Comparison of ENCODE assay signal across 25 cellular contexts in genomic region chr1:29356663-29357062, GRCh38.
DNase-seq lines count a peak whose midpoint lies in the region; ATAC-seq, FAIRE-seq and TF ChIP-seq lines count a peak whose summit lies in the region.
"Had no signal": no experiment of that assay in that cellular context is flagged by ENCODE, and none has a peak within 500 bp of the region (broad histone marks: within the 10 kb centered on the region; RNA-seq: fewer than 3 reads in every experiment).

No MANE protein-coding gene starts in this region.

- no peak overlapping the region for H2BK120ac ChIP-seq in H1 (replicated peaks; ENCODE audit: low read depth, low read length)

- no peak for TF ChIP-seq EP300 in H1 (IDR thresholded peaks at IDR 0.05; ENCODE audit: borderline replicate concordance in 1 of 2, low read depth in 2 of 2, low read length in 2 of 2)

- no peaks in the 10 kb centered on the region for H3K36me3 ChIP-seq in H1 (ENCODE audit: control insufficient read depth in 2 of 4, insufficient read depth in 4 of 4, low read length in 3 of 4)
- H3K36me3 ChIP-seq in testis (ENCODE audit: low read depth, missing control alignments) = no peaks in the 10 kb centered on the region
- H3K36me3 ChIP-seq in CD8-positive, alpha-beta T cell (ENCODE audit: insufficient read depth, low read length) = no peaks in the 10 kb centered on the region
- H3K36me3 ChIP-seq: cardiac muscle cell, sigmoid colon had no signal

- H2AK5ac ChIP-seq in H1 (ENCODE audit: low read depth, low read length) = no peak overlapping the region

- H3K18ac ChIP-seq in H1 (ENCODE audit: extremely low read depth, low read length) = no peak overlapping the region

- H3K9me3 Mint-ChIP-seq in activated CD4-positive, alpha-beta T cell treated with anti-CD3 and anti-CD28 coated beads for 36 hours (ENCODE audit: low read depth) = no peaks in the 10 kb centered on the region
- H3K9me3 Mint-ChIP-seq in CD8-positive, alpha-beta T cell = no peaks in the 10 kb centered on the region
- H3K9me3 Mint-ChIP-seq: activated CD4-positive, alpha-beta T cell treated with anti-CD3 and anti-CD28 coated beads, Interleukin-2, amount 10 ng/mL, durations not matched to agents 7 days and 5 days; activated naive CD4-positive, alpha-beta T cell treated with anti-CD3 and anti-CD28 coated beads, Interleukin-2, amount 50 U/mL, for 24 hours; T-helper 2 cell treated with Interferon-gamma antibody and Interleukin-4, amounts not matched to agents 5 μg/mL and 100 μg/mL, for 36 hours; type B pancreatic cell had no signal

- H4K91ac ChIP-seq in H1 (replicated peaks; ENCODE audit: insufficient read length, low read length) = no peak overlapping the region

- no peak overlapping the region for H3K14ac ChIP-seq in H1 (ENCODE audit: insufficient read length)

- CTCF ChIA-PET in activated CD4-positive, alpha-beta T cell treated with anti-CD3 and anti-CD28 coated beads for 36 hours (lab: Charles Lee) = no interaction called here
- CTCF ChIA-PET in H1 (lab: Charles Lee; ENCODE audit: partially characterized antibody) = interaction anchor here (0.7 to 2.2 kb wide), 9 partner anchors 11 to 436 kb away, joined by 3 to 10 read pairs (median 3); no protein-coding TSS in a partner anchor
- CTCF ChIA-PET in CD8-positive, alpha-beta T cell (lab: Charles Lee) = interaction anchor here (1.2 kb wide), 1 partner anchor 26 kb away, joined by 3 read pairs; no protein-coding TSS in a partner anchor

- no peak overlapping the region for H2AFZ ChIP-seq in H1 (ENCODE audit: low read length)

- no peak overlapping the region for H2BK15ac ChIP-seq in H1 (ENCODE audit: low read length)

- peaks cover 5% of the 10 kb centered on the region for H3K4me1 Mint-ChIP-seq in activated CD4-positive, alpha-beta T cell treated with anti-CD3 and anti-CD28 coated beads for 36 hours
- no peaks in the 10 kb centered on the region for H3K4me1 Mint-ChIP-seq in CD8-positive, alpha-beta T cell (ENCODE audit: low read depth)
- H3K4me1 Mint-ChIP-seq: activated naive CD4-positive, alpha-beta T cell treated with anti-CD3 and anti-CD28 coated beads, Interleukin-2, amount 50 U/mL, for 24 hours; B cell had no signal

- peak; percentile 58 for ATAC-seq in activated CD4-positive, alpha-beta T cell treated with anti-CD3 and anti-CD28 coated beads for 36 hours
- ATAC-seq in HG02678 (IDR thresholded peaks at IDR 0.05; ENCODE audit: unreplicated experiment) = no peak
- ATAC-seq in CD8-positive, alpha-beta T cell = no peak
- ATAC-seq: Right ventricle myocardium inferior had no signal

- H2BK12ac ChIP-seq in H1 (ENCODE audit: low read depth, low read length) = 0 out of 2 replicates have a peak overlapping the region, but pooled peaks have one; percentile 27

- no peak overlapping the region for H3K23ac ChIP-seq in H1 (ENCODE audit: insufficient read length)

- H3K4me3 ChIP-seq in H1 (ENCODE audit: extremely low read depth in 1 of 4, insufficient read depth in 2 of 4, low read depth in 3 of 4, low read length in 4 of 4) (no peak overlapping the region), testis (no peak overlapping the region)
- H3K4me3 ChIP-seq in CD8-positive, alpha-beta T cell (ENCODE audit: low read depth, low read length) = no peak overlapping the region
- H3K4me3 ChIP-seq: A549, cardiac muscle cell, lung, sigmoid colon had no signal

- no peak overlapping the region for H3K4ac ChIP-seq in H1 (replicated peaks; ENCODE audit: insufficient read length, low read depth, low read length)

- H3K56ac ChIP-seq in H1 (replicated peaks; ENCODE audit: insufficient read length, low read depth, low read length) = no peak overlapping the region

- no peak for TF ChIP-seq CTCF in H1 (IDR thresholded peaks at IDR 0.05; ENCODE audit: control extremely low read depth in 1 of 3, insufficient read depth in 1 of 3, low read depth in 1 of 3, low read length in 3 of 3)
- TF ChIP-seq CTCF in testis (IDR thresholded peaks at IDR 0.05) = no peak
- TF ChIP-seq CTCF in CD8-positive, alpha-beta T cell (IDR thresholded peaks at IDR 0.05) = no peak

- peaks cover 22% of the 10 kb centered on the region for H3K27me3 Mint-ChIP-seq in activated CD4-positive, alpha-beta T cell treated with anti-CD3 and anti-CD28 coated beads for 36 hours
- H3K27me3 Mint-ChIP-seq in CD8-positive, alpha-beta T cell (ENCODE audit: low read depth) = peaks cover 38% of the 10 kb centered on the region

- no peak overlapping the region for H3K27ac Mint-ChIP-seq in activated CD4-positive, alpha-beta T cell treated with anti-CD3 and anti-CD28 coated beads for 36 hours
- H3K27ac Mint-ChIP-seq in CD8-positive, alpha-beta T cell = no peak overlapping the region
- H3K27ac Mint-ChIP-seq: activated CD4-positive, alpha-beta T cell treated with anti-CD3 and anti-CD28 coated beads, Interleukin-2, amount 10 ng/mL, durations not matched to agents 7 days and 5 days; activated naive CD4-positive, alpha-beta T cell treated with anti-CD3 and anti-CD28 coated beads, Interleukin-2, amount 50 U/mL, for 24 hours; B cell; T-helper 2 cell treated with Interferon-gamma antibody and Interleukin-4, amounts not matched to agents 5 μg/mL and 100 μg/mL, for 36 hours; type B pancreatic cell had no signal

- no peak overlapping the region for H2BK20ac ChIP-seq in H1 (ENCODE audit: low read length)

- intact Hi-C loops in activated CD4-positive, alpha-beta T cell treated with anti-CD3 and anti-CD28 coated beads for 36 hours (cut with DNase I, micrococcal nuclease) = no loop called here
- intact Hi-C loops in testis (cut with DNase I; ENCODE audit: low total_unique reads) = no loop called here
- intact Hi-C loops in CD8-positive, alpha-beta T cell (cut with DNase I, micrococcal nuclease) = no loop called here

- no peaks in the 10 kb centered on the region for H3K23me2 ChIP-seq in H1 (ENCODE audit: low read depth, low read length)

- H3K79me1 ChIP-seq in H1 (ENCODE audit: low read depth, low read length) = no peaks in the 10 kb centered on the region

- H3K36me3 Mint-ChIP-seq in activated CD4-positive, alpha-beta T cell treated with anti-CD3 and anti-CD28 coated beads for 36 hours (ENCODE audit: low read depth) = no peaks in the 10 kb centered on the region
- no peaks in the 10 kb centered on the region for H3K36me3 Mint-ChIP-seq in CD8-positive, alpha-beta T cell
- H3K36me3 Mint-ChIP-seq: activated naive CD4-positive, alpha-beta T cell treated with anti-CD3 and anti-CD28 coated beads, Interleukin-2, amount 50 U/mL, for 24 hours; type B pancreatic cell had no signal

- no peaks in the 10 kb centered on the region for H3K79me2 ChIP-seq in H1 (ENCODE audit: control insufficient read depth in 1 of 2, insufficient read depth in 2 of 2, low read length in 2 of 2)

- no peak overlapping the region for H2BK5ac ChIP-seq in H1 (ENCODE audit: low read depth, low read length)

- H3K27ac ChIP-seq in H1 (ENCODE audit: low read depth, low read length) (no peak overlapping the region), testis (no peak overlapping the region)
- H3K27ac ChIP-seq in CD8-positive, alpha-beta T cell (ENCODE audit: low read depth, low read length) = no peak overlapping the region
- H3K27ac ChIP-seq: A549, cardiac muscle cell, sigmoid colon, VCaP had no signal

- POLR2A ChIA-PET in activated CD4-positive, alpha-beta T cell treated with anti-CD3 and anti-CD28 coated beads for 36 hours (lab: Charles Lee) = no interaction called here
- POLR2A ChIA-PET in H1 (lab: Charles Lee; ENCODE audit: partially characterized antibody) = no interaction called here
- POLR2A ChIA-PET in CD8-positive, alpha-beta T cell (lab: Charles Lee) = no interaction called here

- no peak overlapping the region for H4K5ac ChIP-seq in H1 (ENCODE audit: insufficient read length, low read depth, low read length)

- H4K20me1 ChIP-seq in H1 (replicated peaks in 1 of 2; ENCODE audit: control insufficient read depth in 1 of 2, insufficient read depth in 2 of 2, low read length in 2 of 2) = no peaks in the 10 kb centered on the region

- WGBS in H1 (ENCODE audit: extremely low coverage in 1 of 2, insufficient coverage in 1 of 2, insufficient read length in 1 of 2, insufficient replicate concordance in 2 of 2, low coverage in 1 of 2, low lambda C conversion rate in 2 of 2, missing lambda C conversion rate in 1 of 2), 2 experiments = 60% methylated on average over 14 of the region's 14 CpGs; no CpG with 5 or more reads in 1 of the 2 experiments
- WGBS in testis, 2 donors = 57 to 63% methylated on average over 12 to 14 of the region's 14 CpGs

- H3K4me2 ChIP-seq in H1 (ENCODE audit: insufficient read depth in 1 of 2, low read depth in 2 of 2, low read length in 2 of 2) = no peak overlapping the region
- H3K4me2 ChIP-seq: A549 had no signal

- DNase-seq in activated CD4-positive, alpha-beta T cell treated with anti-CD3 and anti-CD28 coated beads for 36 hours = peak; percentile 30
- no peak for DNase-seq in activated CD4-positive, alpha-beta T cell treated with anti-CD3 and anti-CD28 coated beads, Interleukin-2, amount 50 U/mL, for 1 hour
- peak; percentile 17 for DNase-seq in NCI-H526 treated with DMSO at 0.1 percent for 48 hours (lab: John Stamatoyannopoulos, UW)
- peak in 1 of 2 experiments; percentile 72 for DNase-seq in H1 (ENCODE audit: low read depth in 1 of 2, low spot score in 2 of 2)
- DNase-seq in testis = peak; percentile 55
- no peak for DNase-seq in NCI-H82 (lab: John Stamatoyannopoulos, UW)
- no peak for DNase-seq in CD8-positive, alpha-beta T cell
- DNase-seq: activated CD4-positive, alpha-beta T cell treated with anti-CD3 and anti-CD28 coated beads, Interleukin-2, amount 10 ng/mL, durations not matched to agents 7 days and 5 days; activated CD8-positive, alpha-beta memory T cell treated with anti-CD3 and anti-CD28 coated beads, Interleukin-2, amount 50 U/mL, for 4 hours; anterior cingulate cortex; DMS79 treated with DMSO at 0.1 percent for 48 hours; HCEC 1CT; kidney; NCI-H524 treated with DMSO at 0.1 percent for 48 hours; sigmoid colon had no signal

- no peak for TF ChIP-seq RAD21 in H1 (IDR thresholded peaks at IDR 0.05 in 1 of 2, conservative IDR thresholded peaks at IDR 0.05 in 1 of 2; ENCODE audit: low read depth in 2 of 2, low read length in 2 of 2)

- H3K9ac ChIP-seq in H1 (replicated peaks in 1 of 4; ENCODE audit: extremely low read depth in 1 of 4, low read depth in 3 of 4, low read length in 3 of 4) = no peak overlapping the region

- TF ChIP-seq POLR2A in H1 (IDR thresholded peaks at IDR 0.05; ENCODE audit: control extremely low read depth in 1 of 2, low read depth in 2 of 2, low read length in 2 of 2) = no peak
- no peak for TF ChIP-seq POLR2A in testis (IDR thresholded peaks at IDR 0.05)

- no peak overlapping the region for H3K4me3 Mint-ChIP-seq in activated CD4-positive, alpha-beta T cell treated with anti-CD3 and anti-CD28 coated beads for 36 hours
- H3K4me3 Mint-ChIP-seq in CD8-positive, alpha-beta T cell = no peak overlapping the region
- H3K4me3 Mint-ChIP-seq: activated CD4-positive, alpha-beta T cell treated with anti-CD3 and anti-CD28 coated beads, Interleukin-2, amount 10 ng/mL, durations not matched to agents 7 days and 5 days; activated naive CD4-positive, alpha-beta T cell treated with anti-CD3 and anti-CD28 coated beads, Interleukin-2, amount 50 U/mL, for 24 hours; B cell; T-helper 2 cell treated with Interferon-gamma antibody and Interleukin-4, amounts not matched to agents 5 μg/mL and 100 μg/mL, for 36 hours; type B pancreatic cell had no signal

- no peak overlapping the region for H4K8ac ChIP-seq in H1 (ENCODE audit: extremely low read depth, insufficient read depth, low read length)

- no peaks in the 10 kb centered on the region for H3K9me3 ChIP-seq in H1 (ENCODE audit: insufficient read depth in 2 of 2, low read depth in 1 of 2, low read length in 1 of 2)
- no peaks in the 10 kb centered on the region for H3K9me3 ChIP-seq in testis
- no peaks in the 10 kb centered on the region for H3K9me3 ChIP-seq in CD8-positive, alpha-beta T cell (ENCODE audit: low read length)
- H3K9me3 ChIP-seq: A549, sigmoid colon had no signal

- H3K27me3 ChIP-seq in H1 (replicated peaks in 1 of 4; ENCODE audit: control insufficient read depth in 3 of 4, extremely low read depth in 1 of 4, insufficient read depth in 3 of 4, low read length in 3 of 4) (no peaks in the 10 kb centered on the region), testis (no peaks in the 10 kb centered on the region)
- H3K27me3 ChIP-seq in CD8-positive, alpha-beta T cell (ENCODE audit: insufficient read depth, low read length) = no peaks in the 10 kb centered on the region

- no peak for FAIRE-seq in H1 (lab: Jason Lieb, UNC)
- FAIRE-seq: A549, kidney had no signal

- H3K4me1 ChIP-seq in H1 (replicated peaks in 1 of 4; ENCODE audit: control insufficient read depth in 3 of 4, insufficient read depth in 4 of 4, low read length in 3 of 4) (peaks cover 0 to 3% (median 1%) of the 10 kb centered on the region in 4 experiments; a peak in 2 of 7 replicates), testis (no peaks in the 10 kb centered on the region)
- no peaks in the 10 kb centered on the region for H3K4me1 ChIP-seq in CD8-positive, alpha-beta T cell (ENCODE audit: insufficient read depth, low read length)
- H3K4me1 ChIP-seq: A549, sigmoid colon had no signal

Comparison
In these comparisons a context has a peak if more than half of its experiments do, and no peak if none do; other contexts are left out.
1. DNase-seq: peak in activated CD4-positive, alpha-beta T cell treated with anti-CD3 and anti-CD28 coated beads for 36 hours (single experiment), NCI-H526 treated with DMSO at 0.1 percent for 48 hours (single experiment) and testis (single experiment); none in activated CD4-positive, alpha-beta T cell treated with anti-CD3 and anti-CD28 coated beads, Interleukin-2, amount 50 U/mL, for 1 hour (single experiment), NCI-H82 (single experiment) and CD8-positive, alpha-beta T cell (0 of 7).